Comparison of ENCODE assay signal across 8 cellular contexts in genomic region chr2:54570925-54571694, GRCh38.
DNase-seq lines count a peak whose midpoint lies in the region; ATAC-seq, FAIRE-seq and TF ChIP-seq lines count a peak whose summit lies in the region.

No MANE protein-coding gene starts in this region.

- peak overlapping the region; percentile 51 to 86 (median 85) for H3K27ac ChIP-seq in esophagus squamous epithelium
- H3K27ac ChIP-seq in pancreas, result peak overlapping the region in 3 of 4 donors; percentile 5 to 94 (median 86)

- peaks cover 0 to 6% (median 0%) of the 10 kb centered on the region in 3 donors for H3K36me3 ChIP-seq in esophagus squamous epithelium
- no peaks in the 10 kb centered on the region for H3K36me3 ChIP-seq in pancreas

- TF ChIP-seq CTCF in esophagus squamous epithelium (IDR thresholded peaks at IDR 0.05) (peak in 1 of 6 experiments; percentile 15), pancreas (IDR thresholded peaks at IDR 0.05) (no peak)

- peak in 1 of 4 donors; percentile 29 for TF ChIP-seq POLR2A in esophagus squamous epithelium (IDR thresholded peaks at IDR 0.05)

- no peaks in the 10 kb centered on the region for H3K9me3 Mint-ChIP-seq in activated CD4-positive, alpha-beta memory T cell treated with anti-CD3 and anti-CD28 coated beads for 36 hours

- H3K27me3 Mint-ChIP-seq in activated CD4-positive, alpha-beta memory T cell treated with anti-CD3 and anti-CD28 coated beads for 36 hours, result no peaks in the 10 kb centered on the region

- H3K9me3 ChIP-seq in esophagus squamous epithelium (no peaks in the 10 kb centered on the region), pancreas (no peaks in the 10 kb centered on the region)

- peaks cover 85% of the 10 kb centered on the region for H3K4me1 Mint-ChIP-seq in activated CD4-positive, alpha-beta memory T cell treated with anti-CD3 and anti-CD28 coated beads for 36 hours (ENCODE audit: low read depth)

- 3 to 6% methylated on average over 9 to 10 of the region's 10 CpGs for WGBS in esophagus squamous epithelium, 2 donors
- 17 to 18% methylated on average over 10 of the region's 10 CpGs for WGBS in pancreas, 2 donors

- H3K4me3 ChIP-seq in esophagus squamous epithelium, result peak overlapping the region in 1 of 4 donors; percentile 7
- peak overlapping the region in 1 of 4 donors; percentile 1 for H3K4me3 ChIP-seq in pancreas

- FAIRE-seq in pancreas (lab: Jason Lieb, UNC), result no peak

- CTCF ChIA-PET in activated CD4-positive, alpha-beta memory T cell treated with anti-CD3 and anti-CD28 coated beads for 36 hours (lab: Charles Lee), result interaction anchor here (1.0 to 6.2 kb wide), 5 partner anchors 11 to 95 kb away, joined by 3 to 37 read pairs (median 4); no protein-coding TSS in a partner anchor

- ATAC-seq in HG02642 (IDR thresholded peaks at IDR 0.05; ENCODE audit: poor library complexity, unreplicated experiment) (peak; percentile 70), pancreas (peak in 3 of 4 donors; percentile 32 to 50 (median 36))

- intact Hi-C loops in activated CD4-positive, alpha-beta memory T cell treated with anti-CD3 and anti-CD28 coated beads for 36 hours (cut with micrococcal nuclease), result loop anchor here (1.0 to 10.0 kb wide), 9 partner anchors 11 to 1046 kb away; partner anchors contain the start of genes ASB3, CLHC1, ERLEC1 and PPP4R3B
- intact Hi-C loops in esophagus squamous epithelium (cut with DNase I) (no loop called here), pancreas (cut with DNase I) (no loop called here)

- H3K27ac Mint-ChIP-seq in activated CD4-positive, alpha-beta memory T cell treated with anti-CD3 and anti-CD28 coated beads for 36 hours, result peak overlapping the region; percentile 96

- H3K4me1 ChIP-seq in esophagus squamous epithelium (peaks cover 47 to 91% (median 75%) of the 10 kb centered on the region in 3 donors), pancreas (peaks cover 75 to 99% (median 97%) of the 10 kb centered on the region in 3 donors)

- POLR2A ChIA-PET in activated CD4-positive, alpha-beta memory T cell treated with anti-CD3 and anti-CD28 coated beads for 36 hours (lab: Charles Lee), result interaction anchor here (0.7 to 9.1 kb wide), 4 partner anchors 9 to 20 kb away, joined by 3 to 113 read pairs (median 6); no protein-coding TSS in a partner anchor

- H3K36me3 Mint-ChIP-seq in activated CD4-positive, alpha-beta memory T cell treated with anti-CD3 and anti-CD28 coated beads for 36 hours, result peaks cover 5% of the 10 kb centered on the region

- H3K4me3 Mint-ChIP-seq in activated CD4-positive, alpha-beta memory T cell treated with anti-CD3 and anti-CD28 coated beads for 36 hours, result peak overlapping the region; percentile 36

- DNase-seq in NCI-H510A treated with DMSO at 0.1 percent for 48 hours (lab: John Stamatoyannopoulos, UW) (peak; percentile 40), NCI-H510A (lab: John Stamatoyannopoulos, UW) (no peak), NCI-H2029 (lab: John Stamatoyannopoulos, UW) (peak; percentile 45), esophagus squamous epithelium (lab: John Stamatoyannopoulos, UW) (no peak), pancreas (peak in 1 of 6 donors; percentile 50), D341Med (ENCODE audit: low spot score) (no peak)
- DNase-seq in activated CD4-positive, alpha-beta memory T cell treated with anti-CD3 and anti-CD28 coated beads for 36 hours, result peak; percentile 93

- H3K27me3 ChIP-seq in esophagus squamous epithelium, result no peaks in the 10 kb centered on the region
- H3K27me3 ChIP-seq in pancreas, result no peaks in the 10 kb centered on the region

Comparison
In these comparisons a context has a peak if more than half of its experiments do, and no peak if none do; other contexts are left out.
1. DNase-seq: peak in NCI-H510A treated with DMSO at 0.1 percent for 48 hours (single experiment), NCI-H2029 (single experiment) and activated CD4-positive, alpha-beta memory T cell treated with anti-CD3 and anti-CD28 coated beads for 36 hours (single experiment); none in NCI-H510A (single experiment), esophagus squamous epithelium (single experiment) and D341Med (single experiment).